ENCODE assay signal across 19 cellular contexts in genomic region chr20:14569631-14570030, GRCh38.
DNase-seq lines count a peak whose midpoint lies in the region; ATAC-seq, FAIRE-seq and TF ChIP-seq lines count a peak whose summit lies in the region.
"Had no signal": no experiment of that assay in that cellular context is flagged by ENCODE, and none has a peak within 500 bp of the region (broad histone marks: within the 10 kb centered on the region; RNA-seq: fewer than 3 reads in every experiment).

No MANE protein-coding gene starts in this region.

- POLR2A ChIA-PET in A549 (lab: Yijun Ruan, JAX): no interaction called here

- no peaks in the 10 kb centered on the region for H3K9me3 ChIP-seq in A549

- 93% methylated on average over 2 of the region's 2 CpGs for WGBS in A549 (ENCODE audit: missing lambda C conversion rate)

- H3K27me3 Mint-ChIP-seq in activated T-helper 1 cell treated with anti-CD3 and anti-CD28 coated beads, Interleukin-12 subunit alpha, Interleukin-12 subunit beta, Interleukin-2, Interleukin-4 antibody, amounts not matched to agents 30 ng/mL and 10 ng/mL and 1 ng/mL, durations not matched to agents 14 hours and 24 hours and 36 hours (ENCODE audit: insufficient read depth): no peaks in the 10 kb centered on the region
- H3K27me3 Mint-ChIP-seq: B cell had no signal

- no peak for TF ChIP-seq CTCF in A549 (IDR thresholded peaks at IDR 0.05)

- H3K4me1 ChIP-seq in A549: no peaks in the 10 kb centered on the region

- intact Hi-C loops in activated T-helper 1 cell treated with anti-CD3 and anti-CD28 coated beads, Interleukin-12 subunit alpha, Interleukin-12 subunit beta, Interleukin-2, Interleukin-4 antibody, amounts not matched to agents 30 ng/mL and 10 ng/mL and 1 ng/mL, durations not matched to agents 14 hours and 24 hours and 36 hours (cut with micrococcal nuclease): no loop called here

- no peak overlapping the region for H3K4me3 ChIP-seq in A549
- H3K4me3 ChIP-seq: BLaER1 treated with 17β-estradiol and CSF1 and Interleukin-3, amounts not matched to agents 10 nM and 100 nM; GM23338 had no signal

- no peak overlapping the region for H3K4me2 ChIP-seq in A549
- H3K4me2 ChIP-seq: BLaER1 treated with 17β-estradiol and CSF1 and Interleukin-3, amounts not matched to agents 10 nM and 100 nM; GM23338 had no signal

- FAIRE-seq in A549 (lab: Jason Lieb, UNC): peak; percentile 70
- FAIRE-seq: G401.6, GM12891, H54, HTR-8/SVneo had no signal

- DNase-seq in A549 (ENCODE audit: low read depth in 1 of 2, low spot score in 1 of 2) (no peak), astrocyte of the hippocampus (ENCODE audit: low read depth, low spot score) (peak; percentile 61), foreskin melanocyte (peak; percentile 6), renal cortical epithelial cell (ENCODE audit: low read depth) (peak; percentile 26), DMS114 treated with DMSO at 0.1 percent for 48 hours (lab: John Stamatoyannopoulos, UW; ENCODE audit: unreplicated experiment) (no peak)
- DNase-seq in activated naive CD4-positive, alpha-beta T cell treated with Interleukin-2 at 50 U/mL for 16 hours: no peak
- DNase-seq in activated T-helper 1 cell treated with anti-CD3 and anti-CD28 coated beads, Interleukin-12 subunit alpha, Interleukin-12 subunit beta, Interleukin-2, Interleukin-4 antibody, amounts not matched to agents 30 ng/mL and 10 ng/mL and 1 ng/mL, durations not matched to agents 14 hours and 24 hours and 36 hours (ENCODE audit: low spot score): no peak
- DNase-seq: CD8-positive, alpha-beta T cell; DMS 273 treated with DMSO at 0.1 percent for 48 hours; HCEC 1CT; IMR-90 had no signal

- H3K27ac Mint-ChIP-seq in activated T-helper 1 cell treated with anti-CD3 and anti-CD28 coated beads, Interleukin-12 subunit alpha, Interleukin-12 subunit beta, Interleukin-2, Interleukin-4 antibody, amounts not matched to agents 30 ng/mL and 10 ng/mL and 1 ng/mL, durations not matched to agents 14 hours and 24 hours and 36 hours: no peak overlapping the region
- H3K27ac Mint-ChIP-seq: B cell; CD8-positive, alpha-beta T cell had no signal

- no peak for TF ChIP-seq RAD21 in A549 (conservative IDR thresholded peaks at IDR 0.05 in 1 of 2, IDR thresholded peaks at IDR 0.05 in 1 of 2)

- TF ChIP-seq POLR2A in A549 (IDR thresholded peaks at IDR 0.05; ENCODE audit: low read length): no peak

- no peak overlapping the region for H3K27ac ChIP-seq in A549
- H3K27ac ChIP-seq: 22Rv1; BLaER1 treated with 17β-estradiol and CSF1 and Interleukin-3, amounts not matched to agents 10 nM and 100 nM had no signal

- no peaks in the 10 kb centered on the region for H3K36me3 Mint-ChIP-seq in activated T-helper 1 cell treated with anti-CD3 and anti-CD28 coated beads, Interleukin-12 subunit alpha, Interleukin-12 subunit beta, Interleukin-2, Interleukin-4 antibody, amounts not matched to agents 30 ng/mL and 10 ng/mL and 1 ng/mL, durations not matched to agents 14 hours and 24 hours and 36 hours (ENCODE audit: low read depth)
- H3K36me3 Mint-ChIP-seq: CD8-positive, alpha-beta T cell had no signal

- no peak overlapping the region for H3K4me3 Mint-ChIP-seq in activated T-helper 1 cell treated with anti-CD3 and anti-CD28 coated beads, Interleukin-12 subunit alpha, Interleukin-12 subunit beta, Interleukin-2, Interleukin-4 antibody, amounts not matched to agents 30 ng/mL and 10 ng/mL and 1 ng/mL, durations not matched to agents 14 hours and 24 hours and 36 hours
- H3K4me3 Mint-ChIP-seq: B cell; CD8-positive, alpha-beta T cell; GM23338 had no signal

- peaks cover 8% of the 10 kb centered on the region for H3K9me3 Mint-ChIP-seq in activated T-helper 1 cell treated with anti-CD3 and anti-CD28 coated beads, Interleukin-12 subunit alpha, Interleukin-12 subunit beta, Interleukin-2, Interleukin-4 antibody, amounts not matched to agents 30 ng/mL and 10 ng/mL and 1 ng/mL, durations not matched to agents 14 hours and 24 hours and 36 hours

- no peaks in the 10 kb centered on the region for H3K4me1 Mint-ChIP-seq in activated T-helper 1 cell treated with anti-CD3 and anti-CD28 coated beads, Interleukin-12 subunit alpha, Interleukin-12 subunit beta, Interleukin-2, Interleukin-4 antibody, amounts not matched to agents 30 ng/mL and 10 ng/mL and 1 ng/mL, durations not matched to agents 14 hours and 24 hours and 36 hours (ENCODE audit: low read depth)
- H3K4me1 Mint-ChIP-seq: B cell had no signal

- ATAC-seq in A549: no peak
- ATAC-seq: CD8-positive, alpha-beta T cell; GM23338 had no signal

- TF ChIP-seq EP300 in A549 (IDR thresholded peaks at IDR 0.05): no peak

- CTCF ChIA-PET in A549 (lab: Yijun Ruan, JAX): interaction anchor here (0.9 to 1.0 kb wide), 2 partner anchors 10 to 1906 kb away, joined by 3 read pairs; no protein-coding TSS in a partner anchor

TF ChIP-seq in A549, 52 proteins besides CTCF, POLR2A, EP300 and RAD21:
- TF ChIP-seq E2F6 (IDR thresholded peaks at IDR 0.05; ENCODE audit: borderline replicate concordance, low read depth): no peak
- no peak for TF ChIP-seq RFX5 (IDR thresholded peaks at IDR 0.05)
- no peak for TF ChIP-seq ELK1 (IDR thresholded peaks at IDR 0.05; ENCODE audit: low read depth, low read length)
- no peak for TF ChIP-seq FOSL2 (IDR thresholded peaks at IDR 0.05)
- TF ChIP-seq FOSL2 (CRISPR knock-in tag; IDR thresholded peaks at IDR 0.05): no peak
- TF ChIP-seq MYC (IDR thresholded peaks at IDR 0.05; ENCODE audit: borderline replicate concordance, low read length): no peak
- TF ChIP-seq HOXB13 (CRISPR knock-in tag; IDR thresholded peaks at IDR 0.05; ENCODE audit: low read depth): no peak
- TF ChIP-seq PBX3 (IDR thresholded peaks at IDR 0.05): no peak
- TF ChIP-seq MAX (IDR thresholded peaks at IDR 0.05): no peak
- no peak for TF ChIP-seq POLR2AphosphoS2 (conservative IDR thresholded peaks at IDR 0.05; ENCODE audit: low read length)
- TF ChIP-seq GATA3 (IDR thresholded peaks at IDR 0.05; ENCODE audit: borderline replicate concordance): no peak
- no peak for TF ChIP-seq ZSCAN20 (CRISPR knock-in tag; IDR thresholded peaks at IDR 0.05)
- no peak for TF ChIP-seq CBX8 (IDR thresholded peaks at IDR 0.05)
- no peak for TF ChIP-seq CEBPB (IDR thresholded peaks at IDR 0.05)
- no peak for TF ChIP-seq JUNB (IDR thresholded peaks at IDR 0.05)
- no peak for TF ChIP-seq REST (IDR thresholded peaks at IDR 0.05)
- no peak for TF ChIP-seq HOXA7 (CRISPR knock-in tag; IDR thresholded peaks at IDR 0.05)
- no peak for TF ChIP-seq CHD2 (IDR thresholded peaks at IDR 0.05; ENCODE audit: low read length, partially characterized antibody)

Comparison
In these comparisons a context has a peak if more than half of its experiments do, and no peak if none do; other contexts are left out.
1. DNase-seq: peak in astrocyte of the hippocampus (single experiment), foreskin melanocyte (single experiment) and renal cortical epithelial cell (single experiment); none in A549 (0 of 2), DMS114 treated with DMSO at 0.1 percent for 48 hours (single experiment), activated naive CD4-positive, alpha-beta T cell treated with Interleukin-2 at 50 U/mL for 16 hours (single experiment) and activated T-helper 1 cell treated with anti-CD3 and anti-CD28 coated beads, Interleukin-12 subunit alpha, Interleukin-12 subunit beta, Interleukin-2, Interleukin-4 antibody, amounts not matched to agents 30 ng/mL and 10 ng/mL and 1 ng/mL, durations not matched to agents 14 hours and 24 hours and 36 hours (single experiment).